ENCODE assay signal across 8 cellular contexts in the genomic region with DNA sequence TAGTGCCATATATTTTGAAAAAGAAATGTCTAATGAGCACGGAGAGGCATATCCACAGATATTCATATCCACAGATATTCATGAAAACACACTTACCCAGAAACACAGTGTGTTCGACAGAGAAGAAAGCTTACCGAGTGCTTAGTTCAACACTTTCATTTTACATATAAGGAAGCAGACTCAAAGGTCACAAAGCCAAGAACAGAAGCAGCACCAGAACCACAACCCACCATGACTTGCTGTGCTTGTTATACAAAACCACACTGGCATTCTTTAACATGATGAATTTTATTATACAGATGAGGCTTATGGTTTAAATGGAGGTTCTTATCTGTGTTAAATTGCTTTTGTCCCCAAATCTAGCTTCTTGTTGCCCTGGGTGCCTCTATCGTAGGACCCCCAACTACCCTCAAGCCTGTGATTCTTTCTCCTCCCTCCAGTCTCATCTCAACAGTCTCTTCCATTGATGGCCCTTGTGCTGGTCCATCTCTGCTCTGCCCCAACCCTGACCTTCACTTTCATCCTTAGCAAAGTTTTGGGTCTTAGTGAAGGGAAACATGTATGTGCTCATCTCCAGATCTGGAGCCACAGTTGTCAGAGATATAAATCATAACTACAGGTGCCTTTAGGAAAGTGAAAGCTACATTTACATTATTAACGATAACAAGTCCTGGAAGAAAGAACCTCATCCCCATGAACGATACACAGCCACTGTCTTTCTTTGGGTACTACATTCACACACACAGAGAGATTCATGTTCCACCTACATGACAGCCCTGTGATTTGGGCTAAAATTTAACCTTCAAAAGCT. TPM values are rescaled to one million over a fixed set of nuclear protein-coding genes. Genes with fewer than 3 reads are reported as not detected.
DNase-seq lines count a peak whose midpoint lies in the region; ATAC-seq, FAIRE-seq and TF ChIP-seq lines count a peak whose summit lies in the region.

No MANE protein-coding gene starts in this region.

- no peak for TF ChIP-seq POLR2A in H54 (IDR thresholded peaks at IDR 0.05; ENCODE audit: low read depth, low read length)

- TF ChIP-seq CTCF in RWPE1 (conservative IDR thresholded peaks at IDR 0.05; ENCODE audit: low read depth) = no peak

- CTCF ChIA-PET in RWPE1 (lab: Yijun Ruan, JAX) = no interaction called here

- POLR2A ChIA-PET in RWPE1 (lab: Yijun Ruan, JAX; ENCODE audit: low non-redundant PET) = no interaction called here

- peak; percentile 86 for ATAC-seq in HG02642 (IDR thresholded peaks at IDR 0.05; ENCODE audit: poor library complexity, unreplicated experiment)

- no peak overlapping the region for H3K27ac ChIP-seq in RWPE1

- peak; percentile 89 for FAIRE-seq in GM18507 (lab: Jason Lieb, UNC)
- no peak for FAIRE-seq in H54 (lab: Jason Lieb, UNC)

- DNase-seq in GM18507 (ENCODE audit: extremely low spot score, insufficient read length, low read depth) (no peak), RPMI7951 (ENCODE audit: low read depth) (peak; percentile 25), glomerular visceral epithelial cell (ENCODE audit: extremely low spot score) (peak; percentile 38), retina (no peak), H54 (ENCODE audit: insufficient read length, low spot score) (no peak), NCI-H2171 (lab: John Stamatoyannopoulos, UW) (no peak), RWPE1 (ENCODE audit: low spot score) (no peak)

RNA-seq across cellular contexts. Expression of a gene that starts 40.0 kb away (rescaled TPM):
- total RNA-seq in RPMI7951 (2014; rRNA removed; shearing (Covaris generic)) = 264 and 311 TPM in 2 replicates

RNA-seq across cellular contexts. Expression of a gene that starts 47.3 kb away (rescaled TPM):
- 6.4 and 10.1 TPM in 2 replicates for total RNA-seq in RPMI7951 (2014; rRNA removed; shearing (Covaris generic))

Comparison
In these comparisons a context has a peak if more than half of its experiments do, and no peak if none do; other contexts are left out.
1. DNase-seq: peak in RPMI7951 (single experiment) and glomerular visceral epithelial cell (single experiment); none in GM18507 (single experiment), retina (single experiment), H54 (single experiment), NCI-H2171 (single experiment) and RWPE1 (single experiment).